Comparison of ENCODE assay signal across 21 cellular contexts in genomic region chr1:92884195-92884594, GRCh38.
"Had no signal": no experiment of that assay in that cellular context is flagged by ENCODE, and none has a peak within 500 bp of the region (broad histone marks: within the 10 kb centered on the region; RNA-seq: fewer than 3 reads in every experiment).

No MANE protein-coding gene starts in this region.

- ATAC-seq: activated CD8-positive, alpha-beta memory T cell treated with anti-CD3 and anti-CD28 coated beads, Interleukin-2, amount 10 ng/mL, durations not matched to agents 7 days and 5 days; gastroesophageal sphincter; heart left ventricle; left colon; mucosa of descending colon; stimulated activated naive CD8-positive, alpha-beta T cell treated with anti-CD3 and anti-CD28 coated beads, Interleukin-15, Interleukin-2, amounts not matched to agents 100 U/mL and 50 U/mL, for 24 hours had no signal

- H3K36me3 ChIP-seq: gastroesophageal sphincter, heart left ventricle, upper lobe of left lung had no signal

- H3K9me3 Mint-ChIP-seq: activated CD8-positive, alpha-beta T cell treated with anti-CD3 and anti-CD28 coated beads for 36 hours had no signal

- H3K9me3 ChIP-seq: gastroesophageal sphincter had no signal

- H3K27ac ChIP-seq: epithelial cell of prostate, gastroesophageal sphincter, upper lobe of left lung, VCaP had no signal

- H3K4me3 Mint-ChIP-seq: activated CD4-positive, alpha-beta T cell treated with anti-CD3 and anti-CD28 coated beads, Interleukin-2, amount 10 ng/mL, durations not matched to agents 7 days and 5 days; activated CD8-positive, alpha-beta memory T cell treated with anti-CD3 and anti-CD28 coated beads, Interleukin-2, amount 10 ng/mL, durations not matched to agents 7 days and 5 days; activated CD8-positive, alpha-beta T cell treated with anti-CD3 and anti-CD28 coated beads for 36 hours had no signal

- H3K4me3 ChIP-seq: gastroesophageal sphincter, heart left ventricle, mucosa of descending colon, upper lobe of left lung had no signal

- H3K27ac Mint-ChIP-seq: activated CD8-positive, alpha-beta memory T cell treated with anti-CD3 and anti-CD28 coated beads, Interleukin-2, amount 10 ng/mL, durations not matched to agents 7 days and 5 days; progenitor cell of endocrine pancreas had no signal

- DNase-seq: activated CD4-positive, alpha-beta T cell treated with anti-CD3 and anti-CD28 coated beads, Interleukin-2, amount 10 ng/mL, durations not matched to agents 7 days and 5 days; activated CD4-positive, CD25-positive, alpha-beta regulatory T cell treated with anti-CD3 and anti-CD28 coated beads, Interleukin-2, amount 50 U/mL, for 72 hours; activated CD8-positive, alpha-beta memory T cell treated with anti-CD3 and anti-CD28 coated beads, Interleukin-2, amount 10 ng/mL, durations not matched to agents 7 days and 5 days; activated CD8-positive, alpha-beta T cell treated with anti-CD3 and anti-CD28 coated beads for 36 hours; activated T-cell treated with anti-CD3 and anti-CD28 coated beads, Interleukin-2, amount 50 U/mL, for 1 hour; amygdala; cortex of kidney; heart left ventricle; left colon; mesenchymal stem cell; mucosa of descending colon; retina; stimulated activated CD4-positive, alpha-beta T cell treated with anti-CD3 and anti-CD28 coated beads, Interleukin-4, amount 100 ng/mL, for 1 hour; stimulated activated naive CD8-positive, alpha-beta T cell treated with anti-CD3 and anti-CD28 coated beads, Interleukin-15, Interleukin-2, amounts not matched to agents 100 U/mL and 50 U/mL, for 24 hours; SW 1271; upper lobe of left lung had no signal

- H3K27me3 Mint-ChIP-seq: activated CD4-positive, alpha-beta T cell treated with anti-CD3 and anti-CD28 coated beads, Interleukin-2, amount 10 ng/mL, durations not matched to agents 7 days and 5 days; activated CD8-positive, alpha-beta memory T cell treated with anti-CD3 and anti-CD28 coated beads, Interleukin-2, amount 10 ng/mL, durations not matched to agents 7 days and 5 days; activated CD8-positive, alpha-beta T cell treated with anti-CD3 and anti-CD28 coated beads for 36 hours; activated T-helper 17 cell treated with anti-CD3 and anti-CD28 coated beads, Interleukin-2, amount 50 U/mL, for 72 hours; progenitor cell of endocrine pancreas had no signal

- H3K27me3 ChIP-seq: gastroesophageal sphincter, heart left ventricle, upper lobe of left lung had no signal
